8 cellular contexts compared by ENCODE assay signal in the genomic region with DNA sequence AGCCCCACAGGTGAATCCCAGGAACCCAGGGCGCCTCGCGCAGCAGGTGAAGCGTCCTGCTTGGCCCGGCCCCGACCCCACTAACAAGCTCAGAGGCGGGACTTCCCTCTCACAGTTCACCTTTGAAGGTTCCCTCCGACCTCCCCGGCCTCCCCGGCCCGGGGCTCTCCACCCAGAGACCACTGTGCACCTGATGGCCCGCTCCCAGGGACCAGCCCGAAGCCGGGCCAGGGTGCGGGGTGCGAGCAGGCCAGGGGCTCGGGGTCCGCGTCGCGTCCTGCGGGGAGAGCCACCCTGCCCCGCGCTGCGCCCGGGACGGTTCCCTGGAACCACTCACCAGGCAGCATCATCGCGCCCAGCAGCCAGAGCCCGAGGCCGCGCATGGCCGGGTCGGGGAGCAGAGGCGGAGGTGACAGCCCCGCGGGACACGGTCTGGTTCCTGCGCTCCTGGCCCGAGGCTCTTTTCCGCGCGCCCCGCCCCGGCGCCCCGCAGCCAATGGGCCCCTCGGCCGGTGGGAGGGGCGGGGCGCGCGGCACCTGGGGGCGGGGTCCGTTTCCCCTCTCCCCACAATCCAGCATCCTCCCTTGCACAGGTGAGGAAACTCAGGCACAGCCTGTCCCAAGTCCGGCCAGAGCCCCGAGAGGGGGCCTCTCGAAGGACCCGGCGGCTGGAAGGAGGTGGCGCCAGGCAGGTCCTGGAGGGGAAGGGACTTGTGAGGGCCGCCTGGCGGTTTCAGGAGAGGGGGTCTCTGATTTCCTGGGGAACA.
DNase-seq lines count a peak whose midpoint lies in the region; ATAC-seq and TF ChIP-seq lines count a peak whose summit lies in the region.

A gene (minus strand): TSS at position 434 of the 767 bp plus-strand sequence. CDS start 51 bp downstream, at position 383.

- peaks cover 9% of the 10 kb centered on the region for H3K36me3 ChIP-seq in iPS-20b (ENCODE audit: insufficient read depth, low read depth, low read length)

- DNase-seq in NCI-H69 (lab: John Stamatoyannopoulos, UW), result peak; percentile 54
- peak; percentile 59 for DNase-seq in activated gamma-delta T cell treated with Interleukin-2 at 50 U/mL for 16 hours
- DNase-seq in stimulated activated CD8-positive, alpha-beta memory T cell treated with anti-CD3 and anti-CD28 coated beads, Interleukin-12 subunit alpha, Interleukin-12 subunit beta, amount 100 ng/mL, for 1 hour (ENCODE audit: low read depth), result peak; percentile 46
- no peak for DNase-seq in NCI-H524 treated with DMSO at 0.1 percent for 48 hours (lab: John Stamatoyannopoulos, UW)

- H3K4me3 ChIP-seq in iPS-20b (ENCODE audit: low read length), result peak within 1 kb of the TSS; percentile 56; the same call in 1 of the 2 replicates

- H3K27me3 ChIP-seq in iPS-20b (ENCODE audit: insufficient read depth, low read length), result peaks cover 17% of the 10 kb centered on the region

- H3K4me1 ChIP-seq in iPS-20b (ENCODE audit: insufficient read depth, low read length), result no peaks in the 10 kb centered on the region

- no peaks in the 10 kb centered on the region for H3K9me3 ChIP-seq in iPS-20b (ENCODE audit: insufficient read depth, low read depth, low read length)

- H3K9ac ChIP-seq in iPS-20b (ENCODE audit: low read depth, low read length), result no peak within 1 kb of the TSS

- ATAC-seq in GM21737 (IDR thresholded peaks at IDR 0.05; ENCODE audit: unreplicated experiment) (peak; percentile 39), HG02884 (IDR thresholded peaks at IDR 0.05; ENCODE audit: unreplicated experiment) (no peak)

- no peak within 1 kb of the TSS for H3K27ac ChIP-seq in iPS-20b (ENCODE audit: low read length)

- TF ChIP-seq POLR2A in GM10847 (IDR thresholded peaks at IDR 0.05; ENCODE audit: extremely low read depth, insufficient read length), result peak; percentile 89
